ENCODE assay signal across 26 cellular contexts in genomic region chrX:10414106-10414824, GRCh38.
"Had no signal": no experiment of that assay in that cellular context is flagged by ENCODE, and none has a peak within 500 bp of the region (broad histone marks: within the 10 kb centered on the region; RNA-seq: fewer than 3 reads in every experiment).

No MANE protein-coding gene starts in this region.

- H3K9me3 ChIP-seq: left ventricle myocardium inferior, neutrophil, pancreas, psoas muscle, right atrium auricular region, spleen, thyroid gland had no signal

- H3K27ac ChIP-seq: dorsolateral prefrontal cortex, left ventricle myocardium inferior, neutrophil, pancreas, psoas muscle, right atrium auricular region, spleen, thyroid gland had no signal

- H3K4me1 ChIP-seq: left ventricle myocardium inferior, pancreas, psoas muscle, right atrium auricular region, spleen, thyroid gland had no signal

- H3K36me3 ChIP-seq: left ventricle myocardium inferior, neutrophil, pancreas, right atrium auricular region, spleen, thyroid gland had no signal

- DNase-seq: activated CD4-positive, alpha-beta T cell treated with anti-CD3 and anti-CD28 coated beads for 48 hours; activated CD8-positive, alpha-beta memory T cell treated with anti-CD3 and anti-CD28 coated beads, Interleukin-2, amount 10 ng/mL, durations not matched to agents 7 days and 5 days; activated CD8-positive, alpha-beta T cell treated with anti-CD3 and anti-CD28 coated beads for 36 hours; activated effector memory CD4-positive, alpha-beta T cell treated with anti-CD3 and anti-CD28 coated beads, Interleukin-2, amount 50 U/mL, for 16 hours; activated T-cell treated with anti-CD3 and anti-CD28 coated beads for 4 hours; aorta; central memory CD4-positive, alpha-beta T cell; dorsolateral prefrontal cortex; effector memory CD8-positive, alpha-beta T cell; foreskin melanocyte; immature natural killer cell; left ventricle myocardium inferior; midbrain; natural killer cell; pancreas; psoas muscle; spleen; stimulated activated CD4-positive, alpha-beta T cell treated with anti-CD3 and anti-CD28 coated beads, Interleukin-4, amount 100 ng/mL, for 1 hour; substantia nigra; T-helper 2 cell; thyroid gland had no signal

- H3K4me3 ChIP-seq: dorsolateral prefrontal cortex, left ventricle myocardium inferior, pancreas, psoas muscle, right atrium auricular region, spleen, thyroid gland had no signal

- ATAC-seq: activated CD8-positive, alpha-beta memory T cell treated with anti-CD3 and anti-CD28 coated beads, Interleukin-2, amount 10 ng/mL, durations not matched to agents 7 days and 5 days; activated CD8-positive, alpha-beta T cell treated with anti-CD3 and anti-CD28 coated beads for 36 hours; effector memory CD8-positive, alpha-beta T cell; esophagus mucosa; natural killer cell; pancreas; psoas muscle had no signal

- H3K27me3 ChIP-seq: neutrophil, right atrium auricular region, spleen, thyroid gland had no signal

- FAIRE-seq: colon, endothelial cell of umbilical vein, pancreas had no signal
